In the genomic region with DNA sequence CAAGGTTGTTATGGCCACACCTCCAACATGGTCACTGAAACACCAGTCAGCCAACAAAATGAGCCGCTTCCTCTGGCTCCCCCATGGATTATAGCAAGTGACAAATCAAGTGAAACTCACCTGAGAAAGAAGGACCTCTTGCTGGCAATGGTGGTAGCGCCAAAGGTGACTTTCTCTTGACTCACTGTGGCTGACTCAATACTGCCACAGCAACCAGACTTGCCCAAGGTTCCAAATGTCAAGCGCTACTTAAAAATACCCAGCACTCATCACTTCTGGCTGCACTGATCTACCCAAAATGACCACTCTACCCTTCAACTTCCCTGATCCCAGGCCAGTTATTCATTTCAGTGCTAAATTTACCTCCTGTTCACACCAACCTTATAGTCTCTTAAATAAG, we compare ENCODE assay signal across 19 cellular contexts.
A peak's percentile ranks its signal among the peaks of the same experiment; 100 is the strongest.
DNase-seq lines count a peak whose midpoint lies in the region; ATAC-seq and TF ChIP-seq lines count a peak whose summit lies in the region.
"Had no signal": no experiment of that assay in that cellular context is flagged by ENCODE, and none has a peak within 500 bp of the region (broad histone marks: within the 10 kb centered on the region; RNA-seq: fewer than 3 reads in every experiment).

No MANE protein-coding gene starts in this region.

- H3K36me3 Mint-ChIP-seq in activated naive CD4-positive, alpha-beta T cell treated with anti-CD3 and anti-CD28 coated beads, Interleukin-2, amount 50 U/mL, for 72 hours = peaks cover 5 to 23% of the 10 kb centered on the region in 2 donors
- H3K36me3 Mint-ChIP-seq in activated T-helper 1 cell treated with anti-CD3 and anti-CD28 coated beads, Interleukin-12 subunit alpha, Interleukin-12 subunit beta, Interleukin-2, Interleukin-4 antibody, amounts not matched to agents 30 ng/mL and 10 ng/mL and 1 ng/mL, durations not matched to agents 14 hours and 24 hours and 36 hours (ENCODE audit: low read depth) = peaks cover under 1% of the 10 kb centered on the region

- peak overlapping the region in 1 of 2 donors; percentile 38 for H3K4me3 Mint-ChIP-seq in stimulated activated naive CD8-positive, alpha-beta T cell treated with anti-CD3 and anti-CD28 coated beads, Interleukin-15, amount 100 ng/mL, for 72 hours
- no peak overlapping the region for H3K4me3 Mint-ChIP-seq in activated T-helper 1 cell treated with anti-CD3 and anti-CD28 coated beads, Interleukin-12 subunit alpha, Interleukin-12 subunit beta, Interleukin-2, Interleukin-4 antibody, amounts not matched to agents 30 ng/mL and 10 ng/mL and 1 ng/mL, durations not matched to agents 14 hours and 24 hours and 36 hours
- H3K4me3 Mint-ChIP-seq: H9 had no signal

- no peaks in the 10 kb centered on the region for H3K27me3 ChIP-seq in heart left ventricle
- no peaks in the 10 kb centered on the region for H3K27me3 ChIP-seq in brain microvascular endothelial cell (replicated peaks)
- H3K27me3 ChIP-seq: BE2C, MG63 had no signal

- H3K36me3 ChIP-seq in heart left ventricle (no peaks in the 10 kb centered on the region), brain microvascular endothelial cell (replicated peaks) (no peaks in the 10 kb centered on the region)
- H3K36me3 ChIP-seq: BE2C, esophagus muscularis mucosa, MG63 had no signal

- H3K9me3 Mint-ChIP-seq in activated naive CD4-positive, alpha-beta T cell treated with anti-CD3 and anti-CD28 coated beads, Interleukin-2, amount 50 U/mL, for 72 hours = peaks cover under 1 to 9% of the 10 kb centered on the region in 2 donors
- H3K9me3 Mint-ChIP-seq in stimulated activated naive CD8-positive, alpha-beta T cell treated with anti-CD3 and anti-CD28 coated beads, Interleukin-15, amount 100 ng/mL, for 72 hours = peaks cover 0 to 3% of the 10 kb centered on the region in 2 donors
- H3K9me3 Mint-ChIP-seq in activated T-helper 1 cell treated with anti-CD3 and anti-CD28 coated beads, Interleukin-12 subunit alpha, Interleukin-12 subunit beta, Interleukin-2, Interleukin-4 antibody, amounts not matched to agents 30 ng/mL and 10 ng/mL and 1 ng/mL, durations not matched to agents 14 hours and 24 hours and 36 hours = peaks cover 3% of the 10 kb centered on the region
- H3K9me3 Mint-ChIP-seq: H9 had no signal

- no peaks in the 10 kb centered on the region for H3K9me3 ChIP-seq in heart left ventricle
- H3K9me3 ChIP-seq: BE2C, esophagus muscularis mucosa, MG63, SK-N-SH had no signal

- no peak overlapping the region for H3K4me3 ChIP-seq in heart left ventricle
- H3K4me3 ChIP-seq in brain microvascular endothelial cell (ENCODE audit: low read depth, low read length) = no peak overlapping the region
- H3K4me3 ChIP-seq: esophagus muscularis mucosa, MG63, skin epidermis had no signal

- WGBS in heart left ventricle, 4 donors = 84 to 91% (median 88%) methylated on average over 3 of the region's 3 CpGs

- intact Hi-C loops in heart left ventricle (cut with DNase I) (no loop called here), cardiac septum (cut with DNase I) (no loop called here)
- intact Hi-C loops in activated T-helper 1 cell treated with anti-CD3 and anti-CD28 coated beads, Interleukin-12 subunit alpha, Interleukin-12 subunit beta, Interleukin-2, Interleukin-4 antibody, amounts not matched to agents 30 ng/mL and 10 ng/mL and 1 ng/mL, durations not matched to agents 14 hours and 24 hours and 36 hours (cut with micrococcal nuclease) = loop anchor here (2.0 kb wide), 3 partner anchors 14 to 68 kb away; no protein-coding TSS in a partner anchor

- TF ChIP-seq CTCF in heart left ventricle (IDR thresholded peaks at IDR 0.05) (no peak), brain microvascular endothelial cell (IDR thresholded peaks at IDR 0.05; ENCODE audit: low read depth, low read length, missing control alignments) (no peak)

- peak in 1 of 5 donors; percentile 43 for DNase-seq in heart left ventricle
- DNase-seq in cardiac septum (ENCODE audit: low spot score) = no peak
- peak; percentile 30 to 79 for DNase-seq in activated naive CD4-positive, alpha-beta T cell treated with anti-CD3 and anti-CD28 coated beads, Interleukin-2, amount 50 U/mL, for 72 hours (ENCODE audit: low spot score in 2 of 2)
- DNase-seq in renal cortical epithelial cell (ENCODE audit: low read depth) = peak; percentile 50
- peak; percentile 36 to 67 for DNase-seq in stimulated activated naive CD8-positive, alpha-beta T cell treated with anti-CD3 and anti-CD28 coated beads, Interleukin-15, amount 100 ng/mL, for 72 hours
- DNase-seq in brain microvascular endothelial cell = no peak
- no peak for DNase-seq in NCI-H526 (lab: John Stamatoyannopoulos, UW)
- no peak for DNase-seq in activated T-helper 1 cell treated with anti-CD3 and anti-CD28 coated beads, Interleukin-12 subunit alpha, Interleukin-12 subunit beta, Interleukin-2, Interleukin-4 antibody, amounts not matched to agents 30 ng/mL and 10 ng/mL and 1 ng/mL, durations not matched to agents 14 hours and 24 hours and 36 hours (ENCODE audit: low spot score)
- DNase-seq: BE2C, cortex of kidney, glutamatergic neuron, H9, MG63, NCI-H1930, NCI-H524, occipital lobe, SK-N-SH had no signal

- peak in 3 of 4 donors; percentile 52 to 88 (median 87) for ATAC-seq in heart left ventricle
- ATAC-seq in activated naive CD4-positive, alpha-beta T cell treated with anti-CD3 and anti-CD28 coated beads, Interleukin-2, amount 50 U/mL, for 72 hours = peak; percentile 95 to 97
- ATAC-seq in stimulated activated naive CD8-positive, alpha-beta T cell treated with anti-CD3 and anti-CD28 coated beads, Interleukin-15, amount 100 ng/mL, for 72 hours = peak; percentile 96

- H3K4me1 Mint-ChIP-seq in stimulated activated naive CD8-positive, alpha-beta T cell treated with anti-CD3 and anti-CD28 coated beads, Interleukin-15, amount 100 ng/mL, for 72 hours = peaks cover 55% of the 10 kb centered on the region
- H3K4me1 Mint-ChIP-seq in activated T-helper 1 cell treated with anti-CD3 and anti-CD28 coated beads, Interleukin-12 subunit alpha, Interleukin-12 subunit beta, Interleukin-2, Interleukin-4 antibody, amounts not matched to agents 30 ng/mL and 10 ng/mL and 1 ng/mL, durations not matched to agents 14 hours and 24 hours and 36 hours (ENCODE audit: low read depth) = peaks cover 31% of the 10 kb centered on the region

- TF ChIP-seq POLR2A in heart left ventricle (IDR thresholded peaks at IDR 0.05) = no peak

- H3K27ac ChIP-seq in heart left ventricle (no peak overlapping the region), brain microvascular endothelial cell (no peak overlapping the region)
- H3K27ac ChIP-seq: esophagus muscularis mucosa had no signal

- in situ Hi-C loops in brain microvascular endothelial cell (cut with HindIII; ENCODE audit: low pct_ligation_motif_present, low sequenced_read_pairs) = no loop called here

- H3K27ac Mint-ChIP-seq in activated naive CD4-positive, alpha-beta T cell treated with anti-CD3 and anti-CD28 coated beads, Interleukin-2, amount 50 U/mL, for 72 hours = peak overlapping the region; percentile 56 to 76
- peak overlapping the region; percentile 22 to 30 for H3K27ac Mint-ChIP-seq in stimulated activated naive CD8-positive, alpha-beta T cell treated with anti-CD3 and anti-CD28 coated beads, Interleukin-15, amount 100 ng/mL, for 72 hours
- no peak overlapping the region for H3K27ac Mint-ChIP-seq in activated T-helper 1 cell treated with anti-CD3 and anti-CD28 coated beads, Interleukin-12 subunit alpha, Interleukin-12 subunit beta, Interleukin-2, Interleukin-4 antibody, amounts not matched to agents 30 ng/mL and 10 ng/mL and 1 ng/mL, durations not matched to agents 14 hours and 24 hours and 36 hours
- H3K27ac Mint-ChIP-seq: H9 had no signal

- no peaks in the 10 kb centered on the region for H3K27me3 Mint-ChIP-seq in stimulated activated naive CD8-positive, alpha-beta T cell treated with anti-CD3 and anti-CD28 coated beads, Interleukin-15, amount 100 ng/mL, for 72 hours
- peaks cover 2% of the 10 kb centered on the region for H3K27me3 Mint-ChIP-seq in activated T-helper 1 cell treated with anti-CD3 and anti-CD28 coated beads, Interleukin-12 subunit alpha, Interleukin-12 subunit beta, Interleukin-2, Interleukin-4 antibody, amounts not matched to agents 30 ng/mL and 10 ng/mL and 1 ng/mL, durations not matched to agents 14 hours and 24 hours and 36 hours (ENCODE audit: insufficient read depth)

- H3K4me1 ChIP-seq in heart left ventricle = peaks cover 0 to 4% (median 0%) of the 10 kb centered on the region in 12 donors
- H3K4me1 ChIP-seq: BE2C had no signal

Comparison
In these comparisons a context has a peak if more than half of its experiments do, and no peak if none do; other contexts are left out.
1. DNase-seq: peak in activated naive CD4-positive, alpha-beta T cell treated with anti-CD3 and anti-CD28 coated beads, Interleukin-2, amount 50 U/mL, for 72 hours (2 of 2), renal cortical epithelial cell (single experiment) and stimulated activated naive CD8-positive, alpha-beta T cell treated with anti-CD3 and anti-CD28 coated beads, Interleukin-15, amount 100 ng/mL, for 72 hours (2 of 2); none in cardiac septum (single experiment), brain microvascular endothelial cell (single experiment), NCI-H526 (0 of 2) and activated T-helper 1 cell treated with anti-CD3 and anti-CD28 coated beads, Interleukin-12 subunit alpha, Interleukin-12 subunit beta, Interleukin-2, Interleukin-4 antibody, amounts not matched to agents 30 ng/mL and 10 ng/mL and 1 ng/mL, durations not matched to agents 14 hours and 24 hours and 36 hours (single experiment).
2. Peak in every context shown above with its lines, with median percentiles within 50 percentile points of each other: ATAC-seq.